Comparison of ENCODE assay signal across 14 cellular contexts in genomic region chr1:152109998-152110294, GRCh38. TPM values are rescaled to one million over a fixed set of nuclear protein-coding genes. Genes with fewer than 3 reads are reported as not detected.
DNase-seq lines count a peak whose midpoint lies in the region; ATAC-seq and TF ChIP-seq lines count a peak whose summit lies in the region.
"Had no signal": no experiment of that assay in that cellular context is flagged by ENCODE, and none has a peak within 500 bp of the region (broad histone marks: within the 10 kb centered on the region; RNA-seq: fewer than 3 reads in every experiment).

No MANE protein-coding gene starts in this region.

- BruUV-seq in A673 (replicated peaks; lab: Mats Ljungman, UMichigan): no TSS peak

- H3K4me1 ChIP-seq in A673 (ENCODE audit: insufficient read depth, low read length, poor library complexity, severe bottlenecking) (peaks cover 30% of the 10 kb centered on the region), muscle layer of colon (ENCODE audit: insufficient read depth, low read length) (peaks cover 30% of the 10 kb centered on the region)

- intact Hi-C loops in A673 (cut with micrococcal nuclease; ENCODE audit: unreplicated experiment): loop anchor here (5.0 kb wide), 1 partner anchor 58 kb away; no protein-coding TSS in a partner anchor

- no peak overlapping the region for H3K27ac ChIP-seq in A673 (ENCODE audit: low read depth, low read length, poor library complexity, severe bottlenecking)
- no peak overlapping the region for H3K27ac ChIP-seq in coronary artery
- H3K27ac ChIP-seq in muscle layer of colon (ENCODE audit: low read depth, low read length): no peak overlapping the region
- H3K27ac ChIP-seq: epithelial cell of prostate, WERI-Rb-1 had no signal

- H3K9me3 ChIP-seq in A673 (ENCODE audit: low read depth, low read length, poor library complexity, severe bottlenecking): peaks cover 26% of the 10 kb centered on the region
- H3K9me3 ChIP-seq in muscle layer of colon (ENCODE audit: low read length): peaks cover 23% of the 10 kb centered on the region

- no peak for DNase-seq in A673 (ENCODE audit: low spot score)
- no peak for DNase-seq in GM12865 (ENCODE audit: low read depth)
- DNase-seq in coronary artery (ENCODE audit: low spot score): no peak
- no peak for DNase-seq in NCI-H1105 (lab: John Stamatoyannopoulos, UW)
- DNase-seq in AG08395 (ENCODE audit: low spot score): no peak
- DNase-seq in HEK293T (ENCODE audit: extremely low spot score): no peak
- DNase-seq: activated naive CD4-positive, alpha-beta T cell; NCI-H1694 treated with DMSO at 0.1 percent for 48 hours had no signal

- TF ChIP-seq CTCF in A673 (conservative IDR thresholded peaks at IDR 0.05; ENCODE audit: low read depth, low read length) (no peak), GM12865 (IDR thresholded peaks at IDR 0.05; ENCODE audit: insufficient read depth, low read depth, low read length, missing control alignments) (no peak), coronary artery (IDR thresholded peaks at IDR 0.05) (no peak)

- POLR2A ChIA-PET in A673 (lab: Charles Lee; ENCODE audit: low non-redundant PET) (interaction anchor here (0.5 kb wide), 1 partner anchor 17 kb away, joined by 3 read pairs; no protein-coding TSS in a partner anchor), HEK293T (lab: Yijun Ruan, JAX) (interaction anchor here (1.2 to 3.4 kb wide), 9 partner anchors 13 to 201 kb away, joined by 3 to 23 read pairs (median 5); partner anchors contain the start of genes S100A11 and THEM4)

- H3K27me3 ChIP-seq in A673 (replicated peaks; ENCODE audit: insufficient read depth, low read depth, low read length, poor library complexity): peaks cover 98% of the 10 kb centered on the region
- H3K27me3 ChIP-seq in muscle layer of colon (ENCODE audit: control insufficient read depth in 1 of 2, insufficient read depth in 2 of 2, low read length in 2 of 2): peaks cover 79 to 99% of the 10 kb centered on the region in 2 donors

- H3K36me3 ChIP-seq in A673 (ENCODE audit: insufficient read depth, low read length, poor library complexity, severe bottlenecking) (no peaks in the 10 kb centered on the region), muscle layer of colon (ENCODE audit: insufficient read depth, low read length) (no peaks in the 10 kb centered on the region)
- H3K36me3 ChIP-seq: WERI-Rb-1 had no signal

- CTCF ChIA-PET in A673 (lab: Charles Lee): no interaction called here
- CTCF ChIA-PET in HEK293T (lab: Yijun Ruan, JAX): interaction anchor here (0.7 to 2.9 kb wide), 10 partner anchors 57 to 464 kb away, joined by 3 to 12 read pairs (median 4); no protein-coding TSS in a partner anchor

- H3K4me3 ChIP-seq in A673 (ENCODE audit: low read depth, low read length, poor library complexity, severe bottlenecking) (peak overlapping the region; percentile 42), GM12865 (ENCODE audit: low read depth, low read length) (peak overlapping the region; percentile 50; the same call in 1 of the 2 replicates), coronary artery (peak overlapping the region; percentile 62), muscle layer of colon (ENCODE audit: low read depth in 1 of 2, low read length in 2 of 2) (peak overlapping the region; percentile 38 to 67)

- no peak for ATAC-seq in HG03159 (IDR thresholded peaks at IDR 0.05; ENCODE audit: unreplicated experiment)

- H3K9ac ChIP-seq in muscle layer of colon (ENCODE audit: low read length): no peak overlapping the region

TF ChIP-seq in HEK293T, 16 proteins besides CTCF, POLR2A, EP300 and RAD21:
- TF ChIP-seq CTBP1 (IDR thresholded peaks at IDR 0.05; ENCODE audit: borderline replicate concordance): no peak
- no peak for TF ChIP-seq FOXK2 (IDR thresholded peaks at IDR 0.05)

RNA-seq across cellular contexts. Expression of gene TCHH, which starts 5.3 kb away (rescaled TPM):
- total RNA-seq in A673 (2021): 0.24 and 0.28 TPM in 2 replicates
- total RNA-seq: mesothelial cell of epicardium had no signal

RNA-seq across cellular contexts. Expression of gene TCHHL1, which starts 21.1 kb away (rescaled TPM):
- not detected in 2 replicates for total RNA-seq in A673 (2021)
- total RNA-seq: mesothelial cell of epicardium, subcutaneous adipose tissue had no signal

RNA-seq across cellular contexts. Expression of gene RPTN, which starts 49.1 kb away (rescaled TPM):
- not detected in 2 replicates for total RNA-seq in A673 (2021)
- total RNA-seq: mesothelial cell of epicardium had no signal
